20 cellular contexts compared by ENCODE assay signal in the genomic region with DNA sequence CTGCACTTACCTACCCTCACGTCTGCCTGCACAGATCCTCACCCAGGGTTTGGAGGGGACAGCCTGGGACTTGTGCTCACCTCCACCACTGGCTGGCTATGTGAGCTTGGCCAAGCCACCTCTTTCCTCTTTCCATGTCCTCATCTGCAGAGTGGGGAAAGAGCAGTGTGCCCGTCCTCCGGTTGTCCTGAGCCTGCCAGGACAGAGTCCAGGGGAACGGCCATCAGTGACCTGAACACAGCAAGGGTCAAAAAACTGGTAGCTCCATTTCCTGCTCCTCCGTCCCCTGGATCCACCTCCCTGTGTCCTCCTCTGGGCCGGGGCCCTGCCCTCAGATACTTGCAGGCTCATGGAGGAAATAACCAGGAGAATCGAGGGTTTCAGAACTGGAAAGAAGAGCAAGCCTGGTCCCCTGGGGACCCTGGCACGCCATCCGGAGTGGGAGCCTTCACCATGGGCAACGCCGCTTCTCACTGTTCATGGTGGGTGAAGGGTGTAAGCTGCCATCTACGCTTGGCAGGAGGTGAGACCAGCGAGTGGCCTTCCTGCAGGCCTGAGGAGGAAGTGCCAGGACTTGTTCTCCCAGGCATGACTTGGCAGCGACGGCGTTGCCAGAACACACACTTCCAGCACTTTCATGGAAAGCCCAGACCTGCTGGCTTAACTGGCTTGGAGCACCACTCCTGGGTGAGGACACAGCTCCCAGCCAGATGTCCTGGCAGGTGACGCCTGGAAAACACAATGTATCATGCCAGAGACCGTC.
DNase-seq lines count a peak whose midpoint lies in the region; ATAC-seq and TF ChIP-seq lines count a peak whose summit lies in the region.
"Had no signal": no experiment of that assay in that cellular context is flagged by ENCODE, and none has a peak within 500 bp of the region (broad histone marks: within the 10 kb centered on the region; RNA-seq: fewer than 3 reads in every experiment).

No MANE protein-coding gene starts in this region.

- TF ChIP-seq POLR2A in body of pancreas (IDR thresholded peaks at IDR 0.05) (no peak), thyroid gland (IDR thresholded peaks at IDR 0.05) (no peak)

- TF ChIP-seq CTCF in body of pancreas (IDR thresholded peaks at IDR 0.05) (peak in 4 of 7 experiments; percentile 43 to 60 (median 46)), thyroid gland (IDR thresholded peaks at IDR 0.05) (peak in 3 of 6 experiments; percentile 22 to 46 (median 42))

- H3K9me3 ChIP-seq in body of pancreas (no peaks in the 10 kb centered on the region), thyroid gland (no peaks in the 10 kb centered on the region)
- H3K9me3 ChIP-seq: A549, HAP-1, neutrophil, SJCRH30, tibial artery had no signal

- ATAC-seq in body of pancreas: peak; percentile 94
- peak; percentile 51 for ATAC-seq in left lobe of liver
- no peak for ATAC-seq in GM18498 (IDR thresholded peaks at IDR 0.05; ENCODE audit: unreplicated experiment)
- no peak for ATAC-seq in GM21526 (IDR thresholded peaks at IDR 0.05; ENCODE audit: low FRiP score, unreplicated experiment)
- ATAC-seq: A549; activated naive CD4-positive, alpha-beta T cell treated with anti-CD3 and anti-CD28 coated beads, Interleukin-2, amount 50 U/mL, for 72 hours; CD8-positive, alpha-beta T cell; GM12878 had no signal

- H3K4me1 ChIP-seq in body of pancreas (peaks cover 20% of the 10 kb centered on the region), thyroid gland (peaks cover 19% of the 10 kb centered on the region in 2 donors)
- H3K4me1 ChIP-seq: A549, HAP-1, SJCRH30, tibial artery had no signal

- intact Hi-C loops in body of pancreas (cut with DNase I) (no loop called here), thyroid gland (cut with DNase I) (no loop called here)

- DNase-seq in NCI-H345 (lab: John Stamatoyannopoulos, UW) (peak; percentile 16), NCI-H345 treated with DMSO at 0.1 percent for 48 hours (lab: John Stamatoyannopoulos, UW; ENCODE audit: unreplicated experiment) (no peak), body of pancreas (peak; percentile 82 to 92 (median 90)), left lobe of liver (ENCODE audit: low spot score) (no peak), thyroid gland (peak; percentile 90 to 94), NCI-H1417 treated with DMSO at 0.1 percent for 48 hours (lab: John Stamatoyannopoulos, UW) (no peak)
- DNase-seq: activated CD4-positive, alpha-beta T cell treated with anti-CD3 and anti-CD28 coated beads for 4 hours; CD8-positive, alpha-beta T cell; effector CD8-positive, alpha-beta T cell; MM.1S; SJCRH30; stimulated activated CD4-positive, alpha-beta T cell treated with anti-CD3 and anti-CD28 coated beads, Interleukin-4, amount 100 ng/mL, for 4 hours; tibial artery had no signal

- H3K36me3 ChIP-seq in body of pancreas (replicated peaks in 1 of 2; ENCODE audit: insufficient read depth in 1 of 2, low read depth in 2 of 2) (no peaks in the 10 kb centered on the region), thyroid gland (no peaks in the 10 kb centered on the region)
- H3K36me3 ChIP-seq: HAP-1, neutrophil, SJCRH30, tibial artery had no signal

- H3K27me3 ChIP-seq in body of pancreas: no peaks in the 10 kb centered on the region
- H3K27me3 ChIP-seq in thyroid gland: no peaks in the 10 kb centered on the region

- 54 to 56% methylated on average over 12 to 17 of the region's 18 CpGs for WGBS in body of pancreas, 2 donors
- 60 to 61% methylated on average over 7 to 10 of the region's 18 CpGs for WGBS in thyroid gland, 2 donors

- peak overlapping the region; percentile 36 to 69 (median 59) for H3K27ac ChIP-seq in body of pancreas
- peak overlapping the region in 1 of 3 donors; percentile 71 for H3K27ac ChIP-seq in thyroid gland
- H3K27ac ChIP-seq: A549, neutrophil, SJCRH30, tibial artery had no signal

- no peak overlapping the region for H3K4me3 ChIP-seq in body of pancreas
- no peak overlapping the region for H3K4me3 ChIP-seq in thyroid gland (replicated peaks in 1 of 3)
- H3K4me3 ChIP-seq: A549, GM12878, HAP-1, SJCRH30, tibial artery had no signal

Comparison
In these comparisons a context has a peak if more than half of its experiments do, and no peak if none do; other contexts are left out.
1. DNase-seq: peak in NCI-H345 (single experiment), body of pancreas (4 of 4) and thyroid gland (2 of 2); none in NCI-H345 treated with DMSO at 0.1 percent for 48 hours (single experiment), left lobe of liver (single experiment) and NCI-H1417 treated with DMSO at 0.1 percent for 48 hours (single experiment).
2. ATAC-seq: peak in body of pancreas (single experiment) and left lobe of liver (single experiment); none in GM18498 (single experiment) and GM21526 (single experiment).